1 cellular context compared by ENCODE assay signal in the genomic region with DNA sequence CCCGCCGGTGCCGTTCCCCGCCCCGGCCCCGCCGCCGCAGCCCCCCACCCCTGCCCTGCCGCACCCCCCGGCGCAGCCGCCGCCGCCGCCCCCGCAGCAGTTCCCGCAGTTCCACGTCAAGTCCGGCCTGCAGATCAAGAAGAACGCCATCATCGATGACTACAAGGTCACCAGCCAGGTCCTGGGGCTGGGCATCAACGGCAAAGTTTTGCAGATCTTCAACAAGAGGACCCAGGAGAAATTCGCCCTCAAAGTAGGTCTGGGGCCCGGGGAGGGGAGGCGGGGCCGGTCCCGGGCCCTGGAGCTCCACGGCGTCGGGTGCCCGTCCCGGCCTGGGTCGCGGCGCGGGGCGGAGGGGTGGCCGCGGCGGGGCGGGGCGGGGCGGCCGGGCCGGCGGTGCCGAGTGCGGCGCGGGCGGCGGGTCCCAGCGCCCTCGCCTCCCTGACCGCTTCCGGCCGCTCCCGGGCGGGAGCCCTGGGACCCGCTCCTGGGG.
TF ChIP-seq lines count a peak whose summit lies in the region.

No MANE protein-coding gene starts in this region.

TF ChIP-seq in GM23338, 12 proteins besides CTCF, POLR2A, EP300 and RAD21 (continued from another document):
- TF ChIP-seq, protein P1, sequence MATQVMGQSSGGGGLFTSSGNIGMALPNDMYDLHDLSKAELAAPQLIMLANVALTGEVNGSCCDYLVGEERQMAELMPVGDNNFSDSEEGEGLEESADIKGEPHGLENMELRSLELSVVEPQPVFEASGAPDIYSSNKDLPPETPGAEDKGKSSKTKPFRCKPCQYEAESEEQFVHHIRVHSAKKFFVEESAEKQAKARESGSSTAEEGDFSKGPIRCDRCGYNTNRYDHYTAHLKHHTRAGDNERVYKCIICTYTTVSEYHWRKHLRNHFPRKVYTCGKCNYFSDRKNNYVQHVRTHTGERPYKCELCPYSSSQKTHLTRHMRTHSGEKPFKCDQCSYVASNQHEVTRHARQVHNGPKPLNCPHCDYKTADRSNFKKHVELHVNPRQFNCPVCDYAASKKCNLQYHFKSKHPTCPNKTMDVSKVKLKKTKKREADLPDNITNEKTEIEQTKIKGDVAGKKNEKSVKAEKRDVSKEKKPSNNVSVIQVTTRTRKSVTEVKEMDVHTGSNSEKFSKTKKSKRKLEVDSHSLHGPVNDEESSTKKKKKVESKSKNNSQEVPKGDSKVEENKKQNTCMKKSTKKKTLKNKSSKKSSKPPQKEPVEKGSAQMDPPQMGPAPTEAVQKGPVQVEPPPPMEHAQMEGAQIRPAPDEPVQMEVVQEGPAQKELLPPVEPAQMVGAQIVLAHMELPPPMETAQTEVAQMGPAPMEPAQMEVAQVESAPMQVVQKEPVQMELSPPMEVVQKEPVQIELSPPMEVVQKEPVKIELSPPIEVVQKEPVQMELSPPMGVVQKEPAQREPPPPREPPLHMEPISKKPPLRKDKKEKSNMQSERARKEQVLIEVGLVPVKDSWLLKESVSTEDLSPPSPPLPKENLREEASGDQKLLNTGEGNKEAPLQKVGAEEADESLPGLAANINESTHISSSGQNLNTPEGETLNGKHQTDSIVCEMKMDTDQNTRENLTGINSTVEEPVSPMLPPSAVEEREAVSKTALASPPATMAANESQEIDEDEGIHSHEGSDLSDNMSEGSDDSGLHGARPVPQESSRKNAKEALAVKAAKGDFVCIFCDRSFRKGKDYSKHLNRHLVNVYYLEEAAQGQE (IDR thresholded peaks at IDR 0.05; ENCODE audit: unreplicated experiment): no peak
